In the genomic region with DNA sequence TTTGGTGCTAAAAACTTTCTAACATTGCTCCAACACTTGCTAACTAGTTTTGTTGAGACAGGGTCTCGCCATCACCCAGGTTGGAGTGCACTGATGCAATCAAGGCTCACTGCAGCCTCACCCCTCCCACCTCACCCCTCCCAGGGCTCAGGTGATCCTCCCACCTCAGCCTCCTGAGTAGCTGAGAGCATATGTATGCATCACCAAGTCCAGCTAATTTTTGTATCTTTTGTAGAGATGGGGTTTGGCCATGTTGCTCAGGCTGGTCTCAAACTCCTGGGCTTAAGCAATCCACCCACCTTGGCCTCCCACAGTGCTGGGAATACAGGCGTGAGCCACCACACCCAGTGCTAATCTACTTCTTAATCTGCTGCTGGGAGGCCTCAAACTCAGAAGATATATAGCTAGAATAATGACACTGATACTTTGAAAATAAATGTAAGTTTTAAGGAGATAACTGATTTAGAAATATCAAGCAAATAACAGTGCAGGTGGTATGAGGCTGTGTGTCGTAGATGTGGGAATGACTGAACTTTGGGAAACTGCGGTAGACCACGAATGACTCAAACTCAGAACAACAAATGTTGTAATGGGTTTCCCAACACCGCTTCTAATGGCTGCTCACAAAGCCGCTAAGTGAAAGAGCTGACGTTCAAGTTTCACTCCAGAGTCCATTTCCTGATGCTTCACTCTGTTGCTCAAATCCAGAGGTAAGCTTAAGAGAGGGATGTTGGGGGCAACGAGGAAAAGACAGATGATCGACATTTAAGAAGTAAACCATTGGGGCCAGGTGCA, we compare ENCODE assay signal across 8 cellular contexts. TPM values are rescaled to one million over a fixed set of nuclear protein-coding genes. Genes with fewer than 3 reads are reported as not detected.
DNase-seq lines count a peak whose midpoint lies in the region; ATAC-seq and TF ChIP-seq lines count a peak whose summit lies in the region.

No MANE protein-coding gene starts in this region.

- WGBS in adrenal gland, 4 donors, result 79 to 88% (median 83%) methylated on average over 10 of the region's 10 CpGs

- TF ChIP-seq CTCF in GM06990 (IDR thresholded peaks at IDR 0.05; ENCODE audit: insufficient read depth, low read length, poor library complexity, severe bottlenecking) (no peak), adrenal gland (IDR thresholded peaks at IDR 0.05) (no peak), glutamatergic neuron (IDR thresholded peaks at IDR 0.05; ENCODE audit: partially characterized antibody, unreplicated experiment) (no peak)

- no peak for TF ChIP-seq POLR2A in adrenal gland (IDR thresholded peaks at IDR 0.05)

- DNase-seq in GM06990 (ENCODE audit: extremely low read depth, insufficient read length) (peak; percentile 73), HK-2 (ENCODE audit: unreplicated experiment) (peak; percentile 64), adrenal gland (peak in 4 of 7 donors; percentile 11 to 57 (median 31)), glutamatergic neuron (no peak), activated gamma-delta T cell (lab: John Stamatoyannopoulos, UW) (no peak), posterior vena cava (ENCODE audit: low spot score) (no peak)
- DNase-seq in stimulated activated CD4-positive, alpha-beta T cell treated with anti-CD3 and anti-CD28 coated beads, Interleukin-4, amount 100 ng/mL, for 24 hours, result peak; percentile 65

- H3K36me3 Mint-ChIP-seq in glutamatergic neuron (ENCODE audit: unreplicated experiment), result no peaks in the 10 kb centered on the region

- no peak overlapping the region for H3K4me3 Mint-ChIP-seq in glutamatergic neuron (ENCODE audit: unreplicated experiment)

- intact Hi-C loops in adrenal gland (cut with DNase I), result no loop called here
- intact Hi-C loops in posterior vena cava (cut with DNase I), result no loop called here

- peaks cover 2% of the 10 kb centered on the region for H3K27me3 Mint-ChIP-seq in glutamatergic neuron (ENCODE audit: unreplicated experiment)

- H3K27ac ChIP-seq in adrenal gland, result no peak overlapping the region

- ATAC-seq in GM21423 (IDR thresholded peaks at IDR 0.05; ENCODE audit: unreplicated experiment), result peak; percentile 51

- H3K36me3 ChIP-seq in GM06990 (ENCODE audit: control insufficient read depth, insufficient read depth, low read length) (no peaks in the 10 kb centered on the region; the same call in 1 of the 2 replicates), adrenal gland (replicated peaks in 1 of 2) (no peaks in the 10 kb centered on the region)

- H3K27ac Mint-ChIP-seq in glutamatergic neuron (ENCODE audit: unreplicated experiment), result no peak overlapping the region

- no peaks in the 10 kb centered on the region for H3K27me3 ChIP-seq in GM06990 (replicated peaks; ENCODE audit: control insufficient read depth, insufficient read depth, low read length)
- H3K27me3 ChIP-seq in adrenal gland, result no peaks in the 10 kb centered on the region

- peaks cover 0 to 5% of the 10 kb centered on the region in 2 donors for H3K4me1 ChIP-seq in adrenal gland (replicated peaks in 1 of 2)

- H3K9me3 ChIP-seq in adrenal gland (replicated peaks in 1 of 3), result no peaks in the 10 kb centered on the region

- peaks cover 10% of the 10 kb centered on the region for H3K4me1 Mint-ChIP-seq in glutamatergic neuron (ENCODE audit: low read depth, unreplicated experiment)

- no peaks in the 10 kb centered on the region for H3K9me3 Mint-ChIP-seq in glutamatergic neuron (ENCODE audit: unreplicated experiment)

- H3K4me3 ChIP-seq in GM06990 (replicated peaks; ENCODE audit: low read depth, low read length), result no peak overlapping the region
- no peak overlapping the region for H3K4me3 ChIP-seq in adrenal gland

RNA-seq across cellular contexts. Expression of a gene that starts 10.0 kb away (rescaled TPM):
- 10 to 100 TPM in 1 of 8 donors, 1 to 10 TPM in 7; 2.4 to 13.4 (median 6.7) TPM for total RNA-seq in adrenal gland
- 1 to 10 TPM; 1.2 to 9.3 (median 2.2) TPM for polyA plus RNA-seq in adrenal gland
- 5.7 TPM for total RNA-seq in glutamatergic neuron (ENCODE audit: unreplicated experiment)
- 10 to 100 TPM; 10.3 to 21.2 TPM for total RNA-seq in posterior vena cava

Comparison
In these comparisons a context has a peak if more than half of its experiments do, and no peak if none do; other contexts are left out.
1. DNase-seq: peak in GM06990 (single experiment), HK-2 (single experiment), adrenal gland (4 of 7) and stimulated activated CD4-positive, alpha-beta T cell treated with anti-CD3 and anti-CD28 coated beads, Interleukin-4, amount 100 ng/mL, for 24 hours (single experiment); none in glutamatergic neuron (single experiment), activated gamma-delta T cell (single experiment) and posterior vena cava (single experiment).